In the genomic region with DNA sequence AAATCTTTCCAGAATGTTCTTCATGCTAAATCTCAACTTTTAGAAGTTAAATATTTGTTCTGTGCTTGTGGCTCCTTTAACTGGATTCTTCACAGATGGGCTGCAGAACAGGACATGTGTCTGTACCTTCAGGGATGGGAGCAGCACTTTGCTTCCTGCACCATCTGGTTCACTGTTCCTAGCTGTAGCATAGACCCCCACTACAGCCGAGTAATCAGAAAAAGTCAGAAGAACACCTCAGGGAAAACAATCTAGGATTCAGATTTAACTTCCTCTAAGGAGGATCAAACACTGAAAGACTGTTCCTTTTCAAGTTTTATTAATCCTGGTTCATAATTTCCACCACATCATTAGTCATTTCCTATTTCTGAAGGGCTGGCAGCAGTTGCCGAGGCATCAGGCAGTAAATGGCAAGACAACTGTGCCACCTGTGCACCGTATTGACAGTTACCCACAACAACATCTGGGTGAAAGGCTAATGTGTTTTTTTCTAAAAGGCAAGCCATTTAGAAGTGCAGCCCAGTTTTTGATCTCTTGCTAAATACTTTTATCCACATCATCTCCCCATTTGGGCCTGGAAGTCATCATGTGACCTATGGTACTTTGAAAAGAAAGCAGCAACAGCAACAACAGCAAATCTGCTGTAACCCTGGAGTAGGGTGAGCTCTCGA, we compare ENCODE assay signal across 14 cellular contexts.
A peak's percentile ranks its signal among the peaks of the same experiment; 100 is the strongest.
DNase-seq lines count a peak whose midpoint lies in the region; ATAC-seq and TF ChIP-seq lines count a peak whose summit lies in the region.
"Had no signal": no experiment of that assay in that cellular context is flagged by ENCODE, and none has a peak within 500 bp of the region (broad histone marks: within the 10 kb centered on the region; RNA-seq: fewer than 3 reads in every experiment).

No MANE protein-coding gene starts in this region.

- no peaks in the 10 kb centered on the region for H3K36me3 Mint-ChIP-seq in activated T-cell treated with anti-CD3 and anti-CD28 coated beads, Interleukin-2, amount 50 U/mL, for 4 hours (ENCODE audit: insufficient read depth)

- no peak for TF ChIP-seq CTCF in fibroblast of villous mesenchyme (IDR thresholded peaks at IDR 0.05; ENCODE audit: insufficient read depth, low read depth, low read length)
- no peak for TF ChIP-seq CTCF in colonic mucosa (IDR thresholded peaks at IDR 0.05)
- no peak for TF ChIP-seq CTCF in GM13977 (IDR thresholded peaks at IDR 0.05; ENCODE audit: extremely low read depth, insufficient read depth, missing control alignments)

- no peaks in the 10 kb centered on the region for H3K4me1 ChIP-seq in colonic mucosa

- H3K4me3 Mint-ChIP-seq in stimulated activated naive CD8-positive, alpha-beta T cell treated with anti-CD3 and anti-CD28 coated beads, Interleukin-15, amount 100 ng/mL, for 72 hours = no peak overlapping the region
- no peak overlapping the region for H3K4me3 Mint-ChIP-seq in activated T-cell treated with anti-CD3 and anti-CD28 coated beads, Interleukin-2, amount 50 U/mL, for 4 hours
- H3K4me3 Mint-ChIP-seq: activated B cell treated with CpG ODN at 0.5 μM for 24 hours, nephron had no signal

- peak in 1 of 2 donors; percentile 11 for DNase-seq in stimulated activated naive CD8-positive, alpha-beta T cell treated with anti-CD3 and anti-CD28 coated beads, Interleukin-15, amount 100 ng/mL, for 72 hours
- no peak for DNase-seq in stimulated activated naive CD8-positive, alpha-beta T cell treated with anti-CD3 and anti-CD28 coated beads, Interleukin-15, Interleukin-2, amounts not matched to agents 100 U/mL and 50 U/mL, for 24 hours
- DNase-seq in NCI-H524 treated with DMSO at 0.1 percent for 48 hours (lab: John Stamatoyannopoulos, UW) (peak; percentile 30), fibroblast of villous mesenchyme (ENCODE audit: low read depth) (peak; percentile 39), colonic mucosa (no peak), GM13977 (ENCODE audit: low spot score) (no peak)
- DNase-seq in activated T-cell treated with anti-CD3 and anti-CD28 coated beads, Interleukin-2, amount 50 U/mL, for 4 hours = no peak
- DNase-seq: activated B cell treated with CpG ODN at 0.5 μM for 24 hours; activated T-cell treated with anti-CD3 and anti-CD28 coated beads, Interleukin-2, amount 50 U/mL, for 1 hour; GDM1; NCI-H1105 treated with DMSO at 0.1 percent for 48 hours; NCI-H82 had no signal

- H3K27me3 ChIP-seq in colonic mucosa = no peaks in the 10 kb centered on the region

- no peak overlapping the region for H3K4me3 ChIP-seq in fibroblast of villous mesenchyme (ENCODE audit: low read depth, low read length)
- no peak overlapping the region for H3K4me3 ChIP-seq in colonic mucosa

- no peaks in the 10 kb centered on the region for H3K9me3 ChIP-seq in colonic mucosa

- peak; percentile 50 for ATAC-seq in stimulated activated naive CD8-positive, alpha-beta T cell treated with anti-CD3 and anti-CD28 coated beads, Interleukin-15, amount 100 ng/mL, for 72 hours
- ATAC-seq in stimulated activated naive CD8-positive, alpha-beta T cell treated with anti-CD3 and anti-CD28 coated beads, Interleukin-15, Interleukin-2, amounts not matched to agents 100 U/mL and 50 U/mL, for 24 hours = no peak
- ATAC-seq in HG03460 (IDR thresholded peaks at IDR 0.05; ENCODE audit: unreplicated experiment) = no peak
- ATAC-seq in activated T-cell treated with anti-CD3 and anti-CD28 coated beads, Interleukin-2, amount 50 U/mL, for 4 hours = no peak

- no peak overlapping the region for H3K9ac ChIP-seq in colonic mucosa (ENCODE audit: low read depth in 2 of 2, low read length in 2 of 2)

- H3K4me1 Mint-ChIP-seq in stimulated activated naive CD8-positive, alpha-beta T cell treated with anti-CD3 and anti-CD28 coated beads, Interleukin-15, amount 100 ng/mL, for 72 hours = peaks cover 6% of the 10 kb centered on the region
- no peaks in the 10 kb centered on the region for H3K4me1 Mint-ChIP-seq in activated T-cell treated with anti-CD3 and anti-CD28 coated beads, Interleukin-2, amount 50 U/mL, for 4 hours (ENCODE audit: low read depth)
- H3K4me1 Mint-ChIP-seq: activated B cell treated with CpG ODN at 0.5 μM for 24 hours had no signal

- H3K27ac ChIP-seq in colonic mucosa = no peak overlapping the region

- H3K27ac Mint-ChIP-seq in stimulated activated naive CD8-positive, alpha-beta T cell treated with anti-CD3 and anti-CD28 coated beads, Interleukin-15, amount 100 ng/mL, for 72 hours = no peak overlapping the region
- H3K27ac Mint-ChIP-seq: activated B cell treated with CpG ODN at 0.5 μM for 24 hours, nephron had no signal

- no peaks in the 10 kb centered on the region for H3K36me3 ChIP-seq in colonic mucosa

- no peaks in the 10 kb centered on the region for H3K9me3 Mint-ChIP-seq in stimulated activated naive CD8-positive, alpha-beta T cell treated with anti-CD3 and anti-CD28 coated beads, Interleukin-15, amount 100 ng/mL, for 72 hours
- H3K9me3 Mint-ChIP-seq in activated T-cell treated with anti-CD3 and anti-CD28 coated beads, Interleukin-2, amount 50 U/mL, for 4 hours = no peaks in the 10 kb centered on the region
- H3K9me3 Mint-ChIP-seq: activated B cell treated with CpG ODN at 0.5 μM for 24 hours, nephron had no signal

- peaks cover 36% of the 10 kb centered on the region for H3K27me3 Mint-ChIP-seq in stimulated activated naive CD8-positive, alpha-beta T cell treated with anti-CD3 and anti-CD28 coated beads, Interleukin-15, amount 100 ng/mL, for 72 hours
- peaks cover 17% of the 10 kb centered on the region for H3K27me3 Mint-ChIP-seq in activated T-cell treated with anti-CD3 and anti-CD28 coated beads, Interleukin-2, amount 50 U/mL, for 4 hours (ENCODE audit: low read depth)

- intact Hi-C loops in colonic mucosa (cut with DNase I) = loop anchor here (10.0 kb wide), 1 partner anchor 225 kb away; no protein-coding TSS in a partner anchor

- in situ Hi-C loops in GM13977 (cut with MboI; ENCODE audit: low pct_unique_long_range_greater_than_20kb, low sequenced_read_pairs, unreplicated experiment) = loop anchor here (10.0 kb wide), 1 partner anchor 645 kb away; no protein-coding TSS in a partner anchor

Comparison
In these comparisons a context has a peak if more than half of its experiments do, and no peak if none do; other contexts are left out.
1. DNase-seq: peak in NCI-H524 treated with DMSO at 0.1 percent for 48 hours (single experiment) and fibroblast of villous mesenchyme (single experiment); none in stimulated activated naive CD8-positive, alpha-beta T cell treated with anti-CD3 and anti-CD28 coated beads, Interleukin-15, Interleukin-2, amounts not matched to agents 100 U/mL and 50 U/mL, for 24 hours (single experiment), colonic mucosa (single experiment), activated T-cell treated with anti-CD3 and anti-CD28 coated beads, Interleukin-2, amount 50 U/mL, for 4 hours (single experiment) and GM13977 (single experiment).